11 cellular contexts compared by ENCODE assay signal in genomic region chr20:63116412-63117106, GRCh38.
DNase-seq lines count a peak whose midpoint lies in the region; ATAC-seq and TF ChIP-seq lines count a peak whose summit lies in the region.
"Had no signal": no experiment of that assay in that cellular context is flagged by ENCODE, and none has a peak within 500 bp of the region (broad histone marks: within the 10 kb centered on the region; RNA-seq: fewer than 3 reads in every experiment).

No MANE protein-coding gene starts in this region.

- H3K27ac ChIP-seq in HEK293 (ENCODE audit: extremely low read depth, low read depth, low read length), result no peak overlapping the region
- H3K27ac ChIP-seq: skin epidermis had no signal

- TF ChIP-seq CTCF in BE2C (IDR thresholded peaks at IDR 0.05; ENCODE audit: low read depth, low read length) (no peak), HEK293 (tag by site-specific recombination; IDR thresholded peaks at IDR 0.05) (no peak)

- peak; percentile 2 for DNase-seq in BE2C
- peak; percentile 59 for DNase-seq in astrocyte of the hippocampus (ENCODE audit: low read depth, low spot score)
- peak; percentile 3 for DNase-seq in kidney tubule cell (ENCODE audit: low spot score)
- DNase-seq: activated T-cell treated with anti-CD3 and anti-CD28 coated beads, Interleukin-2, amount 50 U/mL, for 1 hour; stimulated activated naive CD4-positive, alpha-beta T cell had no signal

- CTCF ChIA-PET in HEK293 (lab: Yijun Ruan, JAX), result interaction anchor here (0.6 kb wide), 1 partner anchor 144 kb away, joined by 3 read pairs; no protein-coding TSS in a partner anchor

- H3K4me1 ChIP-seq in BE2C (no peaks in the 10 kb centered on the region), HEK293 (ENCODE audit: control insufficient read depth, insufficient read depth, low read length) (no peaks in the 10 kb centered on the region)

- H3K36me3 ChIP-seq in BE2C (no peaks in the 10 kb centered on the region), HEK293 (ENCODE audit: control insufficient read depth in 2 of 2, insufficient read depth in 1 of 2, low read length in 2 of 2) (no peaks in the 10 kb centered on the region)

- H3K9me3 ChIP-seq in BE2C, result peaks cover 4% of the 10 kb centered on the region; the same call in 1 of the 2 replicates
- no peaks in the 10 kb centered on the region for H3K9me3 ChIP-seq in HEK293 (ENCODE audit: control insufficient read depth, insufficient read depth, low read depth, low read length)

- ATAC-seq in GM18861 (IDR thresholded peaks at IDR 0.05; ENCODE audit: unreplicated experiment) (no peak), GM21528 (IDR thresholded peaks at IDR 0.05; ENCODE audit: low FRiP score, unreplicated experiment) (no peak), GM21576 (IDR thresholded peaks at IDR 0.05; ENCODE audit: unreplicated experiment) (no peak), HG02798 (IDR thresholded peaks at IDR 0.05; ENCODE audit: poor library complexity, unreplicated experiment) (no peak)

- peaks cover 58% of the 10 kb centered on the region for H3K27me3 ChIP-seq in BE2C

- POLR2A ChIA-PET in HEK293 (lab: Yijun Ruan, JAX), result no interaction called here

- H3K4me3 ChIP-seq in BE2C (ENCODE audit: low read depth, low read length) (no peak overlapping the region), HEK293 (ENCODE audit: low read depth, low read length) (no peak overlapping the region)
- H3K4me3 ChIP-seq: skin epidermis had no signal

TF ChIP-seq in HEK293, 187 proteins besides CTCF, POLR2A, EP300 and RAD21:
- TF ChIP-seq, protein P1, sequence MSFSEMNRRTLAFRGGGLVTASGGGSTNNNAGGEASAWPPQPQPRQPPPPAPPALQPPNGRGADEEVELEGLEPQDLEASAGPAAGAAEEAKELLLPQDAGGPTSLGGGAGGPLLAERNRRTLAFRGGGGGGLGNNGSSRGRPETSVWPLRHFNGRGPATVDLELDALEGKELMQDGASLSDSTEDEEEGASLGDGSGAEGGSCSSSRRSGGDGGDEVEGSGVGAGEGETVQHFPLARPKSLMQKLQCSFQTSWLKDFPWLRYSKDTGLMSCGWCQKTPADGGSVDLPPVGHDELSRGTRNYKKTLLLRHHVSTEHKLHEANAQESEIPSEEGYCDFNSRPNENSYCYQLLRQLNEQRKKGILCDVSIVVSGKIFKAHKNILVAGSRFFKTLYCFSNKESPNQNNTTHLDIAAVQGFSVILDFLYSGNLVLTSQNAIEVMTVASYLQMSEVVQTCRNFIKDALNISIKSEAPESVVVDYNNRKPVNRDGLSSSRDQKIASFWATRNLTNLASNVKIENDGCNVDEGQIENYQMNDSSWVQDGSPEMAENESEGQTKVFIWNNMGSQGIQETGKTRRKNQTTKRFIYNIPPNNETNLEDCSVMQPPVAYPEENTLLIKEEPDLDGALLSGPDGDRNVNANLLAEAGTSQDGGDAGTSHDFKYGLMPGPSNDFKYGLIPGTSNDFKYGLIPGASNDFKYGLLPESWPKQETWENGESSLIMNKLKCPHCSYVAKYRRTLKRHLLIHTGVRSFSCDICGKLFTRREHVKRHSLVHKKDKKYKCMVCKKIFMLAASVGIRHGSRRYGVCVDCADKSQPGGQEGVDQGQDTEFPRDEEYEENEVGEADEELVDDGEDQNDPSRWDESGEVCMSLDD (tag by site-specific recombination; IDR thresholded peaks at IDR 0.05), result no peak
- TF ChIP-seq, protein P2, sequence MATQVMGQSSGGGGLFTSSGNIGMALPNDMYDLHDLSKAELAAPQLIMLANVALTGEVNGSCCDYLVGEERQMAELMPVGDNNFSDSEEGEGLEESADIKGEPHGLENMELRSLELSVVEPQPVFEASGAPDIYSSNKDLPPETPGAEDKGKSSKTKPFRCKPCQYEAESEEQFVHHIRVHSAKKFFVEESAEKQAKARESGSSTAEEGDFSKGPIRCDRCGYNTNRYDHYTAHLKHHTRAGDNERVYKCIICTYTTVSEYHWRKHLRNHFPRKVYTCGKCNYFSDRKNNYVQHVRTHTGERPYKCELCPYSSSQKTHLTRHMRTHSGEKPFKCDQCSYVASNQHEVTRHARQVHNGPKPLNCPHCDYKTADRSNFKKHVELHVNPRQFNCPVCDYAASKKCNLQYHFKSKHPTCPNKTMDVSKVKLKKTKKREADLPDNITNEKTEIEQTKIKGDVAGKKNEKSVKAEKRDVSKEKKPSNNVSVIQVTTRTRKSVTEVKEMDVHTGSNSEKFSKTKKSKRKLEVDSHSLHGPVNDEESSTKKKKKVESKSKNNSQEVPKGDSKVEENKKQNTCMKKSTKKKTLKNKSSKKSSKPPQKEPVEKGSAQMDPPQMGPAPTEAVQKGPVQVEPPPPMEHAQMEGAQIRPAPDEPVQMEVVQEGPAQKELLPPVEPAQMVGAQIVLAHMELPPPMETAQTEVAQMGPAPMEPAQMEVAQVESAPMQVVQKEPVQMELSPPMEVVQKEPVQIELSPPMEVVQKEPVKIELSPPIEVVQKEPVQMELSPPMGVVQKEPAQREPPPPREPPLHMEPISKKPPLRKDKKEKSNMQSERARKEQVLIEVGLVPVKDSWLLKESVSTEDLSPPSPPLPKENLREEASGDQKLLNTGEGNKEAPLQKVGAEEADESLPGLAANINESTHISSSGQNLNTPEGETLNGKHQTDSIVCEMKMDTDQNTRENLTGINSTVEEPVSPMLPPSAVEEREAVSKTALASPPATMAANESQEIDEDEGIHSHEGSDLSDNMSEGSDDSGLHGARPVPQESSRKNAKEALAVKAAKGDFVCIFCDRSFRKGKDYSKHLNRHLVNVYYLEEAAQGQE (tag by site-specific recombination; IDR thresholded peaks at IDR 0.05), result peak; percentile 98
- TF ChIP-seq SCRT1 (tag by site-specific recombination; IDR thresholded peaks at IDR 0.05; ENCODE audit: borderline replicate concordance), result no peak
- TF ChIP-seq KLF17 (tag by site-specific recombination; IDR thresholded peaks at IDR 0.05), result 0 out of 2 replicates have a peak, but pooled peaks have one; percentile 24
- no peak for TF ChIP-seq ZNF354C (tag by site-specific recombination; IDR thresholded peaks at IDR 0.05; ENCODE audit: borderline replicate concordance, low read depth)
- no peak for TF ChIP-seq ZNF488 (tag by site-specific recombination; IDR thresholded peaks at IDR 0.05)
- no peak for TF ChIP-seq ZNF132 (tag by site-specific recombination; IDR thresholded peaks at IDR 0.05; ENCODE audit: borderline replicate concordance)
- TF ChIP-seq ZNF843 (tag by site-specific recombination; IDR thresholded peaks at IDR 0.05), result no peak
TF ChIP-seq in HEK293: peak in this region for 2.

Comparison
In these comparisons a context has a peak if more than half of its experiments do, and no peak if none do; other contexts are left out.
1. DNase-seq: peak in every context shown above with its lines; median percentile 59 in astrocyte of the hippocampus; 3 in kidney tubule cell; 2 in BE2C.